1 cellular context compared by ENCODE assay signal in genomic region chr2:139836769-139837168, GRCh38.
A peak's percentile ranks its signal among the peaks of the same experiment; 100 is the strongest.
TF ChIP-seq lines count a peak whose summit lies in the region.

No MANE protein-coding gene starts in this region.

TF ChIP-seq in SK-N-SH treated with all-trans-retinoic acid at 6 μM for 48 hours, 23 proteins besides CTCF, POLR2A, EP300 and RAD21 (continued from another document):
- peak; percentile 59; the same call in 1 of the 2 replicates for TF ChIP-seq PATZ1 (CRISPR knock-in tag; IDR thresholded peaks at IDR 0.05; ENCODE audit: borderline replicate concordance)
- TF ChIP-seq ZNF565 (CRISPR knock-in tag; conservative IDR thresholded peaks at IDR 0.05; ENCODE audit: low read depth): no peak
- no peak for TF ChIP-seq PPARA (CRISPR knock-in tag; IDR thresholded peaks at IDR 0.05; ENCODE audit: borderline replicate concordance)
- no peak for TF ChIP-seq CSDC2 (CRISPR knock-in tag; IDR thresholded peaks at IDR 0.05)
- no peak for TF ChIP-seq ZFP3 (CRISPR knock-in tag; IDR thresholded peaks at IDR 0.05)
- TF ChIP-seq TSHZ2 (CRISPR knock-in tag; IDR thresholded peaks at IDR 0.05): 0 out of 2 replicates have a peak, but pooled peaks have one; percentile 45
- no peak for TF ChIP-seq POU6F1 (CRISPR knock-in tag; IDR thresholded peaks at IDR 0.05; ENCODE audit: borderline replicate concordance, low read depth)
- peak; percentile 98 for TF ChIP-seq ISL1 (CRISPR knock-in tag; IDR thresholded peaks at IDR 0.05)
